ENCODE assay signal across 19 cellular contexts in genomic region chr21:34345892-34346291, GRCh38. TPM values are rescaled to one million over a fixed set of nuclear protein-coding genes. Genes with fewer than 3 reads are reported as not detected.
DNase-seq lines count a peak whose midpoint lies in the region; TF ChIP-seq lines count a peak whose summit lies in the region.
"Had no signal": no experiment of that assay in that cellular context is flagged by ENCODE, and none has a peak within 500 bp of the region (broad histone marks: within the 10 kb centered on the region; RNA-seq: fewer than 3 reads in every experiment).

No MANE protein-coding gene starts in this region.

- H3K36me3 Mint-ChIP-seq in chondrocyte (ENCODE audit: low read depth): no peaks in the 10 kb centered on the region
- H3K36me3 Mint-ChIP-seq: natural killer cell had no signal

- peaks cover 66% of the 10 kb centered on the region for H3K4me1 Mint-ChIP-seq in chondrocyte (ENCODE audit: low read depth)

- no peak for TF ChIP-seq CTCF in chondrocyte (IDR thresholded peaks at IDR 0.05)
- no peak for TF ChIP-seq CTCF in right atrium auricular region (IDR thresholded peaks at IDR 0.05)
- no peak for TF ChIP-seq CTCF in sigmoid colon (IDR thresholded peaks at IDR 0.05)
- TF ChIP-seq CTCF in uterus (IDR thresholded peaks at IDR 0.05): no peak

- 79 to 85% methylated on average over 10 of the region's 10 CpGs for WGBS in sigmoid colon, 2 donors

- H3K9me3 ChIP-seq in right atrium auricular region: no peaks in the 10 kb centered on the region
- no peaks in the 10 kb centered on the region for H3K9me3 ChIP-seq in sigmoid colon
- H3K9me3 ChIP-seq in uterus: no peaks in the 10 kb centered on the region

- peak; percentile 78 for DNase-seq in AG08396 (ENCODE audit: low spot score)
- DNase-seq in chondrocyte (ENCODE audit: low spot score): no peak
- DNase-seq in right atrium auricular region (ENCODE audit: low spot score): no peak
- no peak for DNase-seq in sigmoid colon
- DNase-seq in KBM-7: no peak
- no peak for DNase-seq in HuH-7 (ENCODE audit: low spot score)
- no peak for DNase-seq in uterus
- DNase-seq in ecto neural progenitor cell (ENCODE audit: low spot score): no peak
- DNase-seq: activated CD4-positive, alpha-beta T cell treated with anti-CD3 and anti-CD28 coated beads for 4 hours; activated T-cell treated with anti-CD3 and anti-CD28 coated beads, Interleukin-2, amount 50 U/mL, for 1 hour; effector CD8-positive, alpha-beta T cell; glutamatergic neuron; Kasumi-1; natural killer cell; NCI-H1694; NCI-H524 treated with DMSO at 0.1 percent for 48 hours; stimulated activated naive CD8-positive, alpha-beta T cell treated with anti-CD3 and anti-CD28 coated beads, Interleukin-15, Interleukin-2, amounts not matched to agents 100 U/mL and 50 U/mL, for 24 hours had no signal

- H3K4me1 ChIP-seq in right atrium auricular region (peaks cover 0 to 22% of the 10 kb centered on the region in 2 donors), sigmoid colon (peaks cover 0 to 57% (median 42%) of the 10 kb centered on the region in 4 donors), uterus (no peaks in the 10 kb centered on the region)

- H3K4me3 Mint-ChIP-seq in chondrocyte (ENCODE audit: unreplicated experiment): peak overlapping the region; percentile 18
- H3K4me3 Mint-ChIP-seq: natural killer cell; T-helper 1 cell treated with Interleukin-12 subunit alpha and Interleukin-12 subunit beta and Interleukin-4 antibody, amounts not matched to agents 30 μg/mL and 1 μg/mL, for 36 hours had no signal

- TF ChIP-seq POLR2A in sigmoid colon (IDR thresholded peaks at IDR 0.05): no peak
- no peak for TF ChIP-seq POLR2A in uterus (IDR thresholded peaks at IDR 0.05)

- H3K36me3 ChIP-seq in right atrium auricular region (no peaks in the 10 kb centered on the region), sigmoid colon (no peaks in the 10 kb centered on the region), uterus (no peaks in the 10 kb centered on the region)

- TF ChIP-seq EP300 in sigmoid colon (IDR thresholded peaks at IDR 0.05): no peak

- in situ Hi-C loops in KBM-7 (cut with MboI; ENCODE audit: low pct_unique_long_range_greater_than_20kb, low sequenced_read_pairs): no loop called here

- H3K27me3 Mint-ChIP-seq in chondrocyte (ENCODE audit: low read depth): no peaks in the 10 kb centered on the region

- H3K27ac ChIP-seq in right atrium auricular region (peak overlapping the region; percentile 33 to 49), sigmoid colon (peak overlapping the region; percentile 53 to 78 (median 60)), uterus (peak overlapping the region in 1 of 2 donors; percentile 54)

- intact Hi-C loops in sigmoid colon (cut with DNase I) (loop anchor here (2.0 to 5.0 kb wide), 3 partner anchors 143 to 274 kb away; partner anchors contain the start of genes MRPS6 and SLC5A3), uterus (cut with DNase I; ENCODE audit: low total_unique reads) (no loop called here)

- H3K4me3 ChIP-seq in right atrium auricular region (no peak overlapping the region), sigmoid colon (no peak overlapping the region), uterus (no peak overlapping the region)

- peak overlapping the region; percentile 88 for H3K27ac Mint-ChIP-seq in chondrocyte (ENCODE audit: unreplicated experiment)
- H3K27ac Mint-ChIP-seq: natural killer cell; T-helper 1 cell treated with Interleukin-12 subunit alpha and Interleukin-12 subunit beta and Interleukin-4 antibody, amounts not matched to agents 30 μg/mL and 1 μg/mL, for 36 hours had no signal

- peaks cover 4% of the 10 kb centered on the region for H3K9me3 Mint-ChIP-seq in chondrocyte (ENCODE audit: low read depth)
- H3K9me3 Mint-ChIP-seq: natural killer cell; T-helper 1 cell treated with Interleukin-12 subunit alpha and Interleukin-12 subunit beta and Interleukin-4 antibody, amounts not matched to agents 30 μg/mL and 1 μg/mL, for 36 hours had no signal

- H3K27me3 ChIP-seq in right atrium auricular region (no peaks in the 10 kb centered on the region), sigmoid colon (no peaks in the 10 kb centered on the region), uterus (no peaks in the 10 kb centered on the region)

RNA-seq across cellular contexts. Expression of gene KCNE2, which starts 17.9 kb away (rescaled TPM):
- total RNA-seq in chondrocyte (0.35 TPM in 1 of 3 replicates, not detected in the others), right atrium auricular region (not detected), sigmoid colon (under 1 TPM in 1 of 4 donors, not detected in 3; 0.99 TPM), uterus (under 1 TPM in 1 of 4 donors, not detected in 3; 0.85 TPM)
- under 1 TPM in 2 of 3 donors, not detected in 1; 0.61 to 0.92 TPM for polyA plus RNA-seq in sigmoid colon
- total RNA-seq: RPMI7951 had no signal

RNA-seq across cellular contexts. Expression of gene SMIM11, which starts 29.4 kb away (rescaled TPM):
- total RNA-seq in chondrocyte (5.5 to 20.8 TPM (median 8.0 TPM) in 3 replicates), right atrium auricular region (1 to 10 TPM; 5.3 to 6.6 TPM), sigmoid colon (10 to 100 TPM in 2 of 4 donors, 1 to 10 TPM in 2; 3.5 to 14.5 (median 9.3) TPM), uterus (10 to 100 TPM in 2 of 4 donors, 1 to 10 TPM in 1, not detected in 1; 8.2 to 16.0 (median 12.3) TPM)
- polyA plus RNA-seq in sigmoid colon: 10 to 100 TPM in 1 of 3 donors, 1 to 10 TPM in 1, not detected in 1; 4.3 to 14.6 TPM
